In the genomic region with DNA sequence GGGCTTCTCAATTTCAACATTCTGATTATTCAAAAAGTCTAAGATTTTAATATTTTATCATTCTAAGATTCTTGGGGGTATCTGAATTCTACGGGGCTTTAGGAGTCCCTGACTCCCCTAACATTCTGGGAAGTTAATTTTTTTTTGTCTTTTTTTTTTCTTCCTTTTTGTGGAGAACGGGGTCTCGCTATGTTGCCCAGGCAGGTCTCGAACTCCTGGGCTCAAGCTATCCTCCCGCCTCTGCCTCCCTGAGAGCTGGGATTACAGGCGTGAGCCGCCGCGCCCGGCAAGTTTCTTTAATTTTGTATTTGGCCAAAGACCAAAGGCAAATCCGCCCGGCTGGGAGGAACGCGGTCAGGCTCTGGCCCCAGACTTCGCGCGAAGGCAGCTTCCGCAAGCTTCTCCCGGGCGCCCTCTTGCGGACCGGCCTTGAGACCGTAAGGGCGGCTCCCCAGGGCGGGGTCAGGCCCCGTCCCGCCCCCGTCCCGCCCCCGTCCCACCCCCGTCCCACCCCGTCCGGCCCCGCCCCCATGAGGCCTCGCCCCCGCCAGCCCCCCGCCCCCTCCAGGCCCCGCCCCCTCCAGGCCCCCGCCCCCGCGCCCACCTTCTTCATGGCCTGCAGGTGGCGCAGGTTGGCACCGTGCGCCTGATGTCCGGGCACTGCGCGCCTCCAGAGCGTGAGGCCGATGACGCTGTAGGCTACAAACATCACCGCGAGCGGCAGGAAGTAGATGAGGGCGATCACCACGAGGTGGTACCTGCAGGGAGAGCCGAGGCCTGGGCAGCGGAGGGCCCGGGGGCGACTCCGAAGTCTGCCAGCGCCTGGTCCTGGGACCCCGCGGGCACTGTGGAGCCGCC, we compare ENCODE assay signal across 1 cellular context.
TF ChIP-seq lines count a peak whose summit lies in the region.

No MANE protein-coding gene starts in this region.

TF ChIP-seq in HEK293, 187 proteins besides CTCF, POLR2A, EP300 and RAD21 (continued from another document and continues in another):
- 0 out of 2 replicates have a peak, but pooled peaks have one; percentile 6 for TF ChIP-seq ZNF600 (tag by site-specific recombination; IDR thresholded peaks at IDR 0.05)
- TF ChIP-seq ZNF664 (tag by site-specific recombination; IDR thresholded peaks at IDR 0.05), result peak; percentile 31; the same call in 1 of the 2 replicates
- no peak for TF ChIP-seq ZFP41 (tag by site-specific recombination; IDR thresholded peaks at IDR 0.05; ENCODE audit: borderline replicate concordance)
- TF ChIP-seq ZNF311 (tag by site-specific recombination; IDR thresholded peaks at IDR 0.05; ENCODE audit: borderline replicate concordance), result no peak
- no peak for TF ChIP-seq ZNF785 (tag by site-specific recombination; IDR thresholded peaks at IDR 0.05)
- no peak for TF ChIP-seq ZNF16 (tag by site-specific recombination; IDR thresholded peaks at IDR 0.05; ENCODE audit: low read depth)
- peak; percentile 81 for TF ChIP-seq KLF8 (tag by site-specific recombination; IDR thresholded peaks at IDR 0.05)
- TF ChIP-seq ZNF155 (tag by site-specific recombination; IDR thresholded peaks at IDR 0.05), result no peak
- peak; percentile 48 for TF ChIP-seq ZNF341 (tag by site-specific recombination; IDR thresholded peaks at IDR 0.05; ENCODE audit: low read depth)
- no peak for TF ChIP-seq ZFP37 (tag by site-specific recombination; IDR thresholded peaks at IDR 0.05)
- TF ChIP-seq, protein P1, sequence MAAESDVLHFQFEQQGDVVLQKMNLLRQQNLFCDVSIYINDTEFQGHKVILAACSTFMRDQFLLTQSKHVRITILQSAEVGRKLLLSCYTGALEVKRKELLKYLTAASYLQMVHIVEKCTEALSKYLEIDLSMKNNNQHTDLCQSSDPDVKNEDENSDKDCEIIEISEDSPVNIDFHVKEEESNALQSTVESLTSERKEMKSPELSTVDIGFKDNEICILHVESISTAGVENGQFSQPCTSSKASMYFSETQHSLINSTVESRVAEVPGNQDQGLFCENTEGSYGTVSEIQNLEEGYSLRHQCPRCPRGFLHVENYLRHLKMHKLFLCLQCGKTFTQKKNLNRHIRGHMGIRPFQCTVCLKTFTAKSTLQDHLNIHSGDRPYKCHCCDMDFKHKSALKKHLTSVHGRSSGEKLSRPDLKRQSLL (tag by site-specific recombination; IDR thresholded peaks at IDR 0.05), result 0 out of 2 replicates have a peak, but pooled peaks have one; percentile 6
- no peak for TF ChIP-seq SETDB1 (IDR thresholded peaks at IDR 0.05; ENCODE audit: insufficient read length, low read length)
- TF ChIP-seq ZNF423 (tag by site-specific recombination; IDR thresholded peaks at IDR 0.05), result no peak
- TF ChIP-seq, protein P2, sequence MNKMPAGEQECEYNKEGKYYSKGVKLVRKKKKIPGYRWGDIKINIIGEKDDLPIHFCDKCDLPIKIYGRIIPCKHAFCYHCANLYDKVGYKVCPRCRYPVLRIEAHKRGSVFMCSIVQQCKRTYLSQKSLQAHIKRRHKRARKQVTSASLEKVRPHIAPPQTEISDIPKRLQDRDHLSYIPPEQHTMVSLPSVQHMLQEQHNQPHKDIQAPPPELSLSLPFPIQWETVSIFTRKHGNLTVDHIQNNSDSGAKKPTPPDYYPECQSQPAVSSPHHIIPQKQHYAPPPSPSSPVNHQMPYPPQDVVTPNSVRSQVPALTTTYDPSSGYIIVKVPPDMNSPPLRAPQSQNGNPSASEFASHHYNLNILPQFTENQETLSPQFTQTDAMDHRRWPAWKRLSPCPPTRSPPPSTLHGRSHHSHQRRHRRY (tag by site-specific recombination; IDR thresholded peaks at IDR 0.05), result no peak
- TF ChIP-seq, protein P3, sequence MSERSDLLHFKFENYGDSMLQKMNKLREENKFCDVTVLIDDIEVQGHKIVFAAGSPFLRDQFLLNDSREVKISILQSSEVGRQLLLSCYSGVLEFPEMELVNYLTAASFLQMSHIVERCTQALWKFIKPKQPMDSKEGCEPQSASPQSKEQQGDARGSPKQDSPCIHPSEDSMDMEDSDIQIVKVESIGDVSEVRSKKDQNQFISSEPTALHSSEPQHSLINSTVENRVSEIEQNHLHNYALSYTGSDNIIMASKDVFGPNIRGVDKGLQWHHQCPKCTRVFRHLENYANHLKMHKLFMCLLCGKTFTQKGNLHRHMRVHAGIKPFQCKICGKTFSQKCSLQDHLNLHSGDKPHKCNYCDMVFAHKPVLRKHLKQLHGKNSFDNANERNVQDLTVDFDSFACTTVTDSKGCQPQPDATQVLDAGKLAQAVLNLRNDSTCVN (tag by site-specific recombination; optimal IDR thresholded peaks at IDR 0.05), result peak; percentile 70
- TF ChIP-seq GLI2 (tag by site-specific recombination; IDR thresholded peaks at IDR 0.05; ENCODE audit: borderline replicate concordance, low read depth), result no peak
- no peak for TF ChIP-seq ZNF585B (tag by site-specific recombination; IDR thresholded peaks at IDR 0.05)
- TF ChIP-seq ZNF658 (tag by site-specific recombination; IDR thresholded peaks at IDR 0.05), result no peak
- no peak for TF ChIP-seq ZNF548 (tag by site-specific recombination; IDR thresholded peaks at IDR 0.05)
- no peak for TF ChIP-seq ZNF530 (tag by site-specific recombination; IDR thresholded peaks at IDR 0.05; ENCODE audit: low read depth)
- TF ChIP-seq SP7 (tag by site-specific recombination; IDR thresholded peaks at IDR 0.05), result peak; percentile 65; the same call in 1 of the 2 replicates
- TF ChIP-seq ZNF138 (tag by site-specific recombination; IDR thresholded peaks at IDR 0.05; ENCODE audit: borderline replicate concordance), result no peak
- TF ChIP-seq ZSCAN23 (tag by site-specific recombination; IDR thresholded peaks at IDR 0.05), result no peak
- TF ChIP-seq ZNF529 (tag by site-specific recombination; IDR thresholded peaks at IDR 0.05; ENCODE audit: insufficient replicate concordance), result no peak
- TF ChIP-seq, protein P4, sequence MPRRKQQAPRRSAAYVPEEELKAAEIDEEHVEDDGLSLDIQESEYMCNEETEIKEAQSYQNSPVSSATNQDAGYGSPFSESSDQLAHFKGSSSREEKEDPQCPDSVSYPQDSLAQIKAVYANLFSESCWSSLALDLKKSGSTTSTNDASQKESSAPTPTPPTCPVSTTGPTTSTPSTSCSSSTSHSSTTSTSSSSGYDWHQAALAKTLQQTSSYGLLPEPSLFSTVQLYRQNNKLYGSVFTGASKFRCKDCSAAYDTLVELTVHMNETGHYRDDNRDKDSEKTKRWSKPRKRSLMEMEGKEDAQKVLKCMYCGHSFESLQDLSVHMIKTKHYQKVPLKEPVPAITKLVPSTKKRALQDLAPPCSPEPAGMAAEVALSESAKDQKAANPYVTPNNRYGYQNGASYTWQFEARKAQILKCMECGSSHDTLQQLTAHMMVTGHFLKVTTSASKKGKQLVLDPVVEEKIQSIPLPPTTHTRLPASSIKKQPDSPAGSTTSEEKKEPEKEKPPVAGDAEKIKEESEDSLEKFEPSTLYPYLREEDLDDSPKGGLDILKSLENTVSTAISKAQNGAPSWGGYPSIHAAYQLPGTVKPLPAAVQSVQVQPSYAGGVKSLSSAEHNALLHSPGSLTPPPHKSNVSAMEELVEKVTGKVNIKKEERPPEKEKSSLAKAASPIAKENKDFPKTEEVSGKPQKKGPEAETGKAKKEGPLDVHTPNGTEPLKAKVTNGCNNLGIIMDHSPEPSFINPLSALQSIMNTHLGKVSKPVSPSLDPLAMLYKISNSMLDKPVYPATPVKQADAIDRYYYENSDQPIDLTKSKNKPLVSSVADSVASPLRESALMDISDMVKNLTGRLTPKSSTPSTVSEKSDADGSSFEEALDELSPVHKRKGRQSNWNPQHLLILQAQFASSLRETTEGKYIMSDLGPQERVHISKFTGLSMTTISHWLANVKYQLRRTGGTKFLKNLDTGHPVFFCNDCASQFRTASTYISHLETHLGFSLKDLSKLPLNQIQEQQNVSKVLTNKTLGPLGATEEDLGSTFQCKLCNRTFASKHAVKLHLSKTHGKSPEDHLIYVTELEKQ (tag by site-specific recombination; IDR thresholded peaks at IDR 0.05; ENCODE audit: borderline replicate concordance), result no peak
- TF ChIP-seq PRDM1 (tag by site-specific recombination; IDR thresholded peaks at IDR 0.05), result no peak
- TF ChIP-seq ZNF777 (tag by site-specific recombination; IDR thresholded peaks at IDR 0.05; ENCODE audit: borderline replicate concordance), result no peak
- TF ChIP-seq, protein P5, sequence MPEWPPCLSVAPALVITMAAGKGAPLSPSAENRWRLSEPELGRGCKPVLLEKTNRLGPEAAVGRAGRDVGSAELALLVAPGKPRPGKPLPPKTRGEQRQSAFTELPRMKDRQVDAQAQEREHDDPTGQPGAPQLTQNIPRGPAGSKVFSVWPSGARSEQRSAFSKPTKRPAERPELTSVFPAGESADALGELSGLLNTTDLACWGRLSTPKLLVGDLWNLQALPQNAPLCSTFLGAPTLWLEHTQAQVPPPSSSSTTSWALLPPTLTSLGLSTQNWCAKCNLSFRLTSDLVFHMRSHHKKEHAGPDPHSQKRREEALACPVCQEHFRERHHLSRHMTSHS (tag by site-specific recombination; IDR thresholded peaks at IDR 0.05), result no peak
- TF ChIP-seq ZNF391 (tag by site-specific recombination; IDR thresholded peaks at IDR 0.05; ENCODE audit: borderline replicate concordance, low read depth), result no peak
- TF ChIP-seq KLF10 (tag by site-specific recombination; IDR thresholded peaks at IDR 0.05), result peak; percentile 88
- no peak for TF ChIP-seq ZNF19 (tag by site-specific recombination; IDR thresholded peaks at IDR 0.05; ENCODE audit: low read depth)
- TF ChIP-seq ZNF416 (tag by site-specific recombination; IDR thresholded peaks at IDR 0.05), result no peak
- TF ChIP-seq ZXDB (tag by site-specific recombination; IDR thresholded peaks at IDR 0.05), result peak; percentile 44; the same call in 1 of the 2 replicates
- TF ChIP-seq, protein P6, sequence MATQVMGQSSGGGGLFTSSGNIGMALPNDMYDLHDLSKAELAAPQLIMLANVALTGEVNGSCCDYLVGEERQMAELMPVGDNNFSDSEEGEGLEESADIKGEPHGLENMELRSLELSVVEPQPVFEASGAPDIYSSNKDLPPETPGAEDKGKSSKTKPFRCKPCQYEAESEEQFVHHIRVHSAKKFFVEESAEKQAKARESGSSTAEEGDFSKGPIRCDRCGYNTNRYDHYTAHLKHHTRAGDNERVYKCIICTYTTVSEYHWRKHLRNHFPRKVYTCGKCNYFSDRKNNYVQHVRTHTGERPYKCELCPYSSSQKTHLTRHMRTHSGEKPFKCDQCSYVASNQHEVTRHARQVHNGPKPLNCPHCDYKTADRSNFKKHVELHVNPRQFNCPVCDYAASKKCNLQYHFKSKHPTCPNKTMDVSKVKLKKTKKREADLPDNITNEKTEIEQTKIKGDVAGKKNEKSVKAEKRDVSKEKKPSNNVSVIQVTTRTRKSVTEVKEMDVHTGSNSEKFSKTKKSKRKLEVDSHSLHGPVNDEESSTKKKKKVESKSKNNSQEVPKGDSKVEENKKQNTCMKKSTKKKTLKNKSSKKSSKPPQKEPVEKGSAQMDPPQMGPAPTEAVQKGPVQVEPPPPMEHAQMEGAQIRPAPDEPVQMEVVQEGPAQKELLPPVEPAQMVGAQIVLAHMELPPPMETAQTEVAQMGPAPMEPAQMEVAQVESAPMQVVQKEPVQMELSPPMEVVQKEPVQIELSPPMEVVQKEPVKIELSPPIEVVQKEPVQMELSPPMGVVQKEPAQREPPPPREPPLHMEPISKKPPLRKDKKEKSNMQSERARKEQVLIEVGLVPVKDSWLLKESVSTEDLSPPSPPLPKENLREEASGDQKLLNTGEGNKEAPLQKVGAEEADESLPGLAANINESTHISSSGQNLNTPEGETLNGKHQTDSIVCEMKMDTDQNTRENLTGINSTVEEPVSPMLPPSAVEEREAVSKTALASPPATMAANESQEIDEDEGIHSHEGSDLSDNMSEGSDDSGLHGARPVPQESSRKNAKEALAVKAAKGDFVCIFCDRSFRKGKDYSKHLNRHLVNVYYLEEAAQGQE (tag by site-specific recombination; IDR thresholded peaks at IDR 0.05), result no peak
- no peak for TF ChIP-seq OVOL3 (tag by site-specific recombination; IDR thresholded peaks at IDR 0.05)
- TF ChIP-seq, protein P7, sequence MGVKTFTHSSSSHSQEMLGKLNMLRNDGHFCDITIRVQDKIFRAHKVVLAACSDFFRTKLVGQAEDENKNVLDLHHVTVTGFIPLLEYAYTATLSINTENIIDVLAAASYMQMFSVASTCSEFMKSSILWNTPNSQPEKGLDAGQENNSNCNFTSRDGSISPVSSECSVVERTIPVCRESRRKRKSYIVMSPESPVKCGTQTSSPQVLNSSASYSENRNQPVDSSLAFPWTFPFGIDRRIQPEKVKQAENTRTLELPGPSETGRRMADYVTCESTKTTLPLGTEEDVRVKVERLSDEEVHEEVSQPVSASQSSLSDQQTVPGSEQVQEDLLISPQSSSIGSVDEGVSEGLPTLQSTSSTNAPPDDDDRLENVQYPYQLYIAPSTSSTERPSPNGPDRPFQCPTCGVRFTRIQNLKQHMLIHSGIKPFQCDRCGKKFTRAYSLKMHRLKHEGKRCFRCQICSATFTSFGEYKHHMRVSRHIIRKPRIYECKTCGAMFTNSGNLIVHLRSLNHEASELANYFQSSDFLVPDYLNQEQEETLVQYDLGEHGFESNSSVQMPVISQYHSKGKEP (tag by site-specific recombination; IDR thresholded peaks at IDR 0.05), result no peak
- TF ChIP-seq ZNF157 (tag by site-specific recombination; IDR thresholded peaks at IDR 0.05), result no peak
- no peak for TF ChIP-seq ZNF521 (tag by site-specific recombination; IDR thresholded peaks at IDR 0.05)
- TF ChIP-seq YY1 (tag by site-specific recombination; IDR thresholded peaks at IDR 0.05), result 0 out of 2 replicates have a peak, but pooled peaks have one; percentile 18
- no peak for TF ChIP-seq ZNF623 (tag by site-specific recombination; IDR thresholded peaks at IDR 0.05)
- TF ChIP-seq ZNF433 (tag by site-specific recombination; IDR thresholded peaks at IDR 0.05; ENCODE audit: low read depth), result no peak
- TF ChIP-seq ZNF544 (tag by site-specific recombination; IDR thresholded peaks at IDR 0.05), result no peak
- TF ChIP-seq ZEB2 (tag by site-specific recombination; IDR thresholded peaks at IDR 0.05), result peak; percentile 66
- TF ChIP-seq TRIM28 (IDR thresholded peaks at IDR 0.05; ENCODE audit: borderline replicate concordance, low read length), result no peak
- TF ChIP-seq KLF16 (tag by site-specific recombination; IDR thresholded peaks at IDR 0.05), result no peak; the same call in 1 of the 2 replicates
- TF ChIP-seq, protein P8, sequence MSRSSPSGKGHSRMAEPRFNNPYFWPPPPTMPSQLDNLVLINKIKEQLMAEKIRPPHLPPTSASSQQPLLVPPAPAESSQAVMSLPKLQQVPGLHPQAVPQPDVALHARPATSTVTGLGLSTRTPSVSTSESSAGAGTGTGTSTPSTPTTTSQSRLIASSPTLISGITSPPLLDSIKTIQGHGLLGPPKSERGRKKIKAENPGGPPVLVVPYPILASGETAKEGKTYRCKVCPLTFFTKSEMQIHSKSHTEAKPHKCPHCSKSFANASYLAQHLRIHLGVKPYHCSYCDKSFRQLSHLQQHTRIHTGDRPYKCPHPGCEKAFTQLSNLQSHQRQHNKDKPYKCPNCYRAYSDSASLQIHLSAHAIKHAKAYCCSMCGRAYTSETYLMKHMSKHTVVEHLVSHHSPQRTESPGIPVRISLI (tag by site-specific recombination; IDR thresholded peaks at IDR 0.05), result peak; percentile 62; the same call in 1 of the 2 replicates
- TF ChIP-seq HOXA7 (CRISPR knock-in tag; IDR thresholded peaks at IDR 0.05; ENCODE audit: borderline replicate concordance), result no peak
- peak; percentile 51; the same call in 1 of the 2 replicates for TF ChIP-seq WT1 (tag by site-specific recombination; IDR thresholded peaks at IDR 0.05)
- TF ChIP-seq ZNF24 (tag by site-specific recombination; IDR thresholded peaks at IDR 0.05), result 0 out of 2 replicates have a peak, but pooled peaks have one; percentile 46
- TF ChIP-seq ZNF223 (tag by site-specific recombination; IDR thresholded peaks at IDR 0.05), result no peak
- no peak for TF ChIP-seq ZNF140 (tag by site-specific recombination; IDR thresholded peaks at IDR 0.05)
